18 cellular contexts compared by ENCODE assay signal in the genomic region with DNA sequence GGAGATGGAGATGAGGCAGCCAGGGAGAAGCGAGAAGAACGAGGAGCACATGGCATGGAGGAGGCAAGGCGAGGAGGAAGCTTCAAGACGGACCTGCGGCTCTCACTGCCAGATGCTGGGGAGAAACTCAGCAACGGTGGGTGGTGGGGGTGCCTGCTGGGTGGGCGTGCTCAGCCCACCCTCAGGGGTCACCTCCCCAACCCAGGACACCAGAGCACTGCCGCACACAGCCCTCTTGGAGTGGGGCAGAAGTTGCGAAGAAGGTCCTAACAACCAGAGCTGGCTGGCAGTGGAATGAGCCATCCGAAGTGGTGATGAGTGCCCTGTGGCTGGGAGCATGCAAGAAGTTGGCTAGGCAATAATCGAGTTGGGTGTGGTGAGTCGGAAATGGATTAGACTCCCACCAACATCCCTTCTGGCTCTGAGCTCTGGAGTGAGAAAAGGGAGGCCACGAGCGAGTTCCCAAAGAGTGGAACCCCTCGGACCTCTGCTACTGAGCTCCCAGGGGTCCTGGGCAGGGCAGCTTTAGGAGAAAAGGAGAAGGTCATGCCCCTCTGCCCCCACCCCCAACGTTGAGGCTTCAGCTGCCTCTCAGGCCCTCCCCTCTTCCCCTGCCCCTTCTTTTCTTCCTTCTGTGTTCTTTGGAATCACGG.
DNase-seq lines count a peak whose midpoint lies in the region; ATAC-seq and TF ChIP-seq lines count a peak whose summit lies in the region.
"Had no signal": no experiment of that assay in that cellular context is flagged by ENCODE, and none has a peak within 500 bp of the region (broad histone marks: within the 10 kb centered on the region; RNA-seq: fewer than 3 reads in every experiment).

No MANE protein-coding gene starts in this region.

- H3K27me3 Mint-ChIP-seq in T-helper 17 cell, result peaks cover 47% of the 10 kb centered on the region

- H3K36me3 ChIP-seq in spleen, result no peaks in the 10 kb centered on the region
- H3K36me3 ChIP-seq: BE2C had no signal

- no peaks in the 10 kb centered on the region for H3K4me1 ChIP-seq in spleen
- H3K4me1 ChIP-seq: A549, BE2C had no signal

- H3K9me3 ChIP-seq in spleen (no peaks in the 10 kb centered on the region), T-helper 17 cell (ENCODE audit: control insufficient read depth, low read length, poor library complexity, severe bottlenecking) (no peaks in the 10 kb centered on the region)
- H3K9me3 ChIP-seq: A549, BE2C had no signal

- H3K27ac ChIP-seq in coronary artery, result no peak overlapping the region
- no peak overlapping the region for H3K27ac ChIP-seq in spleen
- H3K27ac ChIP-seq: A549 had no signal

- H3K36me3 Mint-ChIP-seq in T-helper 17 cell (ENCODE audit: low read depth), result peaks cover 5% of the 10 kb centered on the region
- H3K36me3 Mint-ChIP-seq: IgD-negative memory B cell had no signal

- no peak overlapping the region for H3K4me3 ChIP-seq in coronary artery
- H3K4me3 ChIP-seq in spleen, result no peak overlapping the region
- H3K4me3 ChIP-seq: A549 had no signal

- DNase-seq in D341Med (ENCODE audit: low spot score) (peak; percentile 8), coronary artery (ENCODE audit: low spot score) (peak; percentile 56), mesenteric fat pad (ENCODE audit: low spot score) (peak; percentile 67), spleen (peak; percentile 53), T-helper 17 cell (no peak), NCI-H2227 treated with DMSO at 0.1 percent for 48 hours (lab: John Stamatoyannopoulos, UW) (no peak), hippocampal formation (lab: John Stamatoyannopoulos, UW) (no peak)
- DNase-seq: BE2C, DMS79, H7, HFFc6, NCI-H1105 treated with DMSO at 0.1 percent for 48 hours, NCI-H2081, NCI-H446 treated with DMSO at 0.1 percent for 48 hours, NCI-H526 treated with DMSO at 0.1 percent for 48 hours had no signal

- no peak overlapping the region for H3K4me3 Mint-ChIP-seq in T-helper 17 cell
- H3K4me3 Mint-ChIP-seq: HFFc6, IgD-negative memory B cell had no signal

- TF ChIP-seq CTCF in coronary artery (IDR thresholded peaks at IDR 0.05), result no peak
- TF ChIP-seq CTCF in spleen (IDR thresholded peaks at IDR 0.05 in 8 of 11, conservative IDR thresholded peaks at IDR 0.05 in 3 of 11), result no peak

- peaks cover 0 to 43% (median 0%) of the 10 kb centered on the region in 7 donors for H3K27me3 ChIP-seq in spleen (replicated peaks in 1 of 7)
- H3K27me3 ChIP-seq: BE2C had no signal

- intact Hi-C loops in spleen (cut with DNase I; ENCODE audit: low total_unique reads), result no loop called here

- ATAC-seq in T-helper 17 cell, result no peak
- ATAC-seq: A549, Right ventricle myocardium inferior had no signal

- H3K27ac Mint-ChIP-seq in T-helper 17 cell, result no peak overlapping the region
- H3K27ac Mint-ChIP-seq: HFFc6 had no signal

- H3K4me1 Mint-ChIP-seq in T-helper 17 cell, result peaks cover 2% of the 10 kb centered on the region
- H3K4me1 Mint-ChIP-seq: IgD-negative memory B cell had no signal

- TF ChIP-seq POLR2A in spleen (IDR thresholded peaks at IDR 0.05), result no peak

- WGBS in spleen, 5 donors, result 71 to 88% (median 78%) methylated on average over 17 of the region's 17 CpGs

Comparison
In these comparisons a context has a peak if more than half of its experiments do, and no peak if none do; other contexts are left out.
1. DNase-seq: peak in D341Med (single experiment), coronary artery (single experiment), mesenteric fat pad (single experiment) and spleen (single experiment); none in T-helper 17 cell (0 of 3), NCI-H2227 treated with DMSO at 0.1 percent for 48 hours (single experiment) and hippocampal formation (0 of 2).